13 cellular contexts compared by ENCODE assay signal in the genomic region with DNA sequence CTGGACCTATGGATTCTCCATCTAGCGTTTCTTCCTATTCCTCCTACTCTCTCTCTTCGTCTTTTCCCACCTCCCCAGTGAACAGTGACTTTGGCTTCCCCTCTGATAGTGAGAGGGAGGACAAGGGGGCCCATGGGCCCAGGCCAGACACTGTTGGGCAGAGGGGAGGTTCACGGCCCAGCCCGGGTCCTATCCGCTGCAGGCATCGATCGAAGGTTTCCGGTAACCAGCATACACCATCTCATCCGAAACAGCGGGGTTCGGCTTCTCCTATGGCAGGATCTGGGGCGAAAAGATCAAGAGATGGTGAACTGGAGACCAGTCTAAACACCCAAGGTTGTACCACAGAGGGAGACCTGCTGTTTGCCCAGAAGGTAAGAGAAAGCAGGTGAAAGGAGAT. TPM values are rescaled to one million over a fixed set of nuclear protein-coding genes. Genes with fewer than 3 reads are reported as not detected.
DNase-seq lines count a peak whose midpoint lies in the region; ATAC-seq, FAIRE-seq and TF ChIP-seq lines count a peak whose summit lies in the region.
"Had no signal": no experiment of that assay in that cellular context is flagged by ENCODE, and none has a peak within 500 bp of the region (broad histone marks: within the 10 kb centered on the region; RNA-seq: fewer than 3 reads in every experiment).

No MANE protein-coding gene starts in this region.

- TF ChIP-seq RAD21 in H1 (IDR thresholded peaks at IDR 0.05 in 1 of 2, conservative IDR thresholded peaks at IDR 0.05 in 1 of 2; ENCODE audit: low read depth in 2 of 2, low read length in 2 of 2) (no peak), neural cell (conservative IDR thresholded peaks at IDR 0.05) (no peak)

- TF ChIP-seq CTCF in AG04449 (IDR thresholded peaks at IDR 0.05; ENCODE audit: insufficient read depth, low read length, missing control alignments) (no peak), H1 (IDR thresholded peaks at IDR 0.05; ENCODE audit: control extremely low read depth in 1 of 3, insufficient read depth in 1 of 3, low read depth in 1 of 3, low read length in 3 of 3) (no peak), neural cell (IDR thresholded peaks at IDR 0.05; ENCODE audit: poor library complexity, severe bottlenecking) (no peak), MM.1S (IDR thresholded peaks at IDR 0.05; ENCODE audit: low read length) (no peak)

- no peak overlapping the region for H3K18ac ChIP-seq in H1 (ENCODE audit: extremely low read depth, low read length)

- no peak for TF ChIP-seq EP300 in H1 (IDR thresholded peaks at IDR 0.05; ENCODE audit: borderline replicate concordance in 1 of 2, low read depth in 2 of 2, low read length in 2 of 2)
- no peak for TF ChIP-seq EP300 in neural cell (conservative IDR thresholded peaks at IDR 0.05; ENCODE audit: poor library complexity, severe bottlenecking)

- peak overlapping the region; percentile 68; the same call in 1 of the 2 replicates for H3K9ac ChIP-seq in HUES48 (ENCODE audit: low read depth, low read length)
- H3K9ac ChIP-seq in H1 (replicated peaks in 1 of 4; ENCODE audit: extremely low read depth in 1 of 4, low read depth in 3 of 4, low read length in 3 of 4) = peak overlapping the region in 3 of 4 experiments; percentile 63 to 75 (median 74); a peak in 5 of 7 replicates
- H3K9ac ChIP-seq in neural cell (ENCODE audit: low read length) = peak overlapping the region; percentile 74
- H3K9ac ChIP-seq in MM.1S (ENCODE audit: low read length) = no peak overlapping the region

- H4K20me1 ChIP-seq in H1 (replicated peaks in 1 of 2; ENCODE audit: control insufficient read depth in 1 of 2, insufficient read depth in 2 of 2, low read length in 2 of 2) (peaks cover 2% of the 10 kb centered on the region in 2 experiments), neural cell (ENCODE audit: insufficient read depth) (no peaks in the 10 kb centered on the region), MM.1S (ENCODE audit: insufficient read depth, low read length) (no peaks in the 10 kb centered on the region)

- peak overlapping the region; percentile 16; the same call in 1 of the 2 replicates for H2AK5ac ChIP-seq in H1 (ENCODE audit: low read depth, low read length)

- no peak overlapping the region for H4K5ac ChIP-seq in H1 (ENCODE audit: insufficient read length, low read depth, low read length)

- CTCF ChIA-PET in AG04449 (lab: Yijun Ruan, JAX) = interaction anchor here (6.0 to 22.1 kb wide), 2 partner anchors 12 to 27 kb away, joined by 84 to 623 read pairs; a partner anchor contains a TSS
- CTCF ChIA-PET in H1 (lab: Charles Lee; ENCODE audit: partially characterized antibody) = interaction anchor here (0.5 to 16.5 kb wide), 3 partner anchors 12 to 117 kb away, joined by 3 to 326 read pairs (median 43); a partner anchor contains a TSS

- DNase-seq in AG04449 (ENCODE audit: low read depth, low spot score) = no peak
- no peak for DNase-seq in H1 (ENCODE audit: low read depth in 1 of 2, low spot score in 2 of 2)
- DNase-seq in MM.1S = no peak
- DNase-seq in medulla oblongata (ENCODE audit: extremely low spot score) = no peak
- DNase-seq in AG20443 (ENCODE audit: low spot score) = no peak
- DNase-seq: activated CD8-positive, alpha-beta memory T cell treated with anti-CD3 and anti-CD28 coated beads for 24 hours; EL; naive B cell had no signal

- no peak; a peak in 1 of 3 replicates for TF ChIP-seq POLR2A in H1 (IDR thresholded peaks at IDR 0.05; ENCODE audit: control extremely low read depth in 1 of 2, low read depth in 2 of 2, low read length in 2 of 2)

- H2BK5ac ChIP-seq in H1 (ENCODE audit: low read depth, low read length) = no peak overlapping the region; the same call in 1 of the 2 replicates

- no peaks in the 10 kb centered on the region for H3K9me3 ChIP-seq in HUES48 (ENCODE audit: control insufficient read depth, insufficient read depth, low read length)
- no peaks in the 10 kb centered on the region for H3K9me3 ChIP-seq in H1 (ENCODE audit: insufficient read depth in 2 of 2, low read depth in 1 of 2, low read length in 1 of 2)
- H3K9me3 ChIP-seq in neural cell (ENCODE audit: low read length) = no peaks in the 10 kb centered on the region
- no peaks in the 10 kb centered on the region for H3K9me3 ChIP-seq in MM.1S (replicated peaks; ENCODE audit: insufficient read depth, low read length)

- no peak overlapping the region for H2BK120ac ChIP-seq in H1 (replicated peaks; ENCODE audit: low read depth, low read length)

- no peak overlapping the region for H2BK20ac ChIP-seq in H1 (ENCODE audit: low read length)

- peaks cover 8% of the 10 kb centered on the region; the same call in 1 of the 2 replicates for H3K23me2 ChIP-seq in H1 (ENCODE audit: low read depth, low read length)

- peaks cover 12% of the 10 kb centered on the region; the same call in 1 of the 2 replicates for H3K4me1 ChIP-seq in HUES48 (ENCODE audit: control insufficient read depth, insufficient read depth, low read length)
- peaks cover 0 to 4% (median 2%) of the 10 kb centered on the region in 4 experiments; a peak in 2 of 7 replicates for H3K4me1 ChIP-seq in H1 (replicated peaks in 1 of 4; ENCODE audit: control insufficient read depth in 3 of 4, insufficient read depth in 4 of 4, low read length in 3 of 4)
- no peaks in the 10 kb centered on the region for H3K4me1 ChIP-seq in MM.1S (ENCODE audit: low read length)

- FAIRE-seq in H1 (lab: Jason Lieb, UNC) = no peak
- FAIRE-seq: endometrium had no signal

- H4K91ac ChIP-seq in H1 (replicated peaks; ENCODE audit: insufficient read length, low read length) = no peak overlapping the region

- H3K14ac ChIP-seq in H1 (ENCODE audit: insufficient read length) = no peak overlapping the region

- H2BK15ac ChIP-seq in H1 (ENCODE audit: low read length) = no peak overlapping the region; the same call in 1 of the 2 replicates

- POLR2A ChIA-PET in AG04449 (lab: Yijun Ruan, JAX) (interaction anchor here (1.0 kb wide), 1 partner anchor 26 kb away, joined by 3 read pairs; a partner anchor contains a TSS), H1 (lab: Charles Lee; ENCODE audit: partially characterized antibody) (interaction anchor here (1.2 to 25.2 kb wide), 9 partner anchors 8 to 395 kb away, joined by 3 to 535 read pairs (median 11); a partner anchor contains a TSS)

- H3K4ac ChIP-seq in H1 (replicated peaks; ENCODE audit: insufficient read length, low read depth, low read length) = no peak overlapping the region

- no peak overlapping the region for H3K23ac ChIP-seq in H1 (ENCODE audit: insufficient read length)

- H2BK12ac ChIP-seq in H1 (ENCODE audit: low read depth, low read length) = no peak overlapping the region; the same call in 1 of the 2 replicates

- H3K56ac ChIP-seq in H1 (replicated peaks; ENCODE audit: insufficient read length, low read depth, low read length) = no peak overlapping the region

- peaks cover 24% of the 10 kb centered on the region for H3K36me3 ChIP-seq in HUES48 (ENCODE audit: control insufficient read depth, insufficient read depth, low read length)
- peaks cover 6 to 19% (median 9%) of the 10 kb centered on the region in 4 experiments; a peak in 7 of 8 replicates for H3K36me3 ChIP-seq in H1 (ENCODE audit: control insufficient read depth in 2 of 4, insufficient read depth in 4 of 4, low read length in 3 of 4)
- no peaks in the 10 kb centered on the region for H3K36me3 ChIP-seq in neural cell (ENCODE audit: insufficient read depth, low read length)
- no peaks in the 10 kb centered on the region for H3K36me3 ChIP-seq in MM.1S (replicated peaks; ENCODE audit: insufficient read depth, low read length)

- H3F3A ChIP-seq in neural cell (ENCODE audit: insufficient read depth, low read length, poor library complexity, severe bottlenecking) = no peaks in the 10 kb centered on the region
- no peaks in the 10 kb centered on the region for H3F3A ChIP-seq in MM.1S (ENCODE audit: insufficient read depth, low read length)

- H3K4me2 ChIP-seq in H1 (ENCODE audit: insufficient read depth in 1 of 2, low read depth in 2 of 2, low read length in 2 of 2) (peak overlapping the region; percentile 83 to 84), neural cell (ENCODE audit: low read length) (peak overlapping the region; percentile 84), MM.1S (ENCODE audit: low read depth, low read length) (no peak overlapping the region)

- H4K8ac ChIP-seq in H1 (ENCODE audit: extremely low read depth, insufficient read depth, low read length) = no peak overlapping the region

- H3K79me2 ChIP-seq in H1 (ENCODE audit: control insufficient read depth in 1 of 2, insufficient read depth in 2 of 2, low read length in 2 of 2) = no peaks in the 10 kb centered on the region
- no peaks in the 10 kb centered on the region for H3K79me2 ChIP-seq in neural cell (replicated peaks; ENCODE audit: insufficient read depth, low read length)
- no peaks in the 10 kb centered on the region for H3K79me2 ChIP-seq in MM.1S (ENCODE audit: low read length)

- ATAC-seq in GM21381 (IDR thresholded peaks at IDR 0.05; ENCODE audit: unreplicated experiment) = no peak

- H3K27ac ChIP-seq in HUES48 (ENCODE audit: low read depth, low read length) (no peak overlapping the region), H1 (ENCODE audit: low read depth, low read length) (no peak overlapping the region), neural cell (ENCODE audit: low read length) (no peak overlapping the region), MM.1S (ENCODE audit: low read length) (no peak overlapping the region)

- H3K27me3 ChIP-seq in HUES48 (ENCODE audit: control insufficient read depth, insufficient read depth, low read length) (peaks cover 12% of the 10 kb centered on the region; the same call in 1 of the 2 replicates), H1 (replicated peaks in 1 of 4; ENCODE audit: control insufficient read depth in 3 of 4, extremely low read depth in 1 of 4, insufficient read depth in 3 of 4, low read length in 3 of 4) (peaks cover 0 to 7% (median 7%) of the 10 kb centered on the region in 4 experiments; a peak in 4 of 7 replicates), neural cell (ENCODE audit: insufficient read depth, low read depth, low read length) (no peaks in the 10 kb centered on the region), MM.1S (replicated peaks; ENCODE audit: insufficient read depth, low read length) (no peaks in the 10 kb centered on the region)

- H3K79me1 ChIP-seq in H1 (ENCODE audit: low read depth, low read length) = no peaks in the 10 kb centered on the region

- no peaks in the 10 kb centered on the region for H3K9me2 ChIP-seq in neural cell (ENCODE audit: insufficient read depth, low read length)
- H3K9me2 ChIP-seq in MM.1S (replicated peaks; ENCODE audit: insufficient read depth, low read length) = no peaks in the 10 kb centered on the region

- H3K4me3 ChIP-seq in AG04449 (ENCODE audit: low read depth, low read length) = peak overlapping the region; percentile 91
- H3K4me3 ChIP-seq in HUES48 (ENCODE audit: low read depth, low read length) = peak overlapping the region; percentile 73
- H3K4me3 ChIP-seq in H1 (ENCODE audit: extremely low read depth in 1 of 4, insufficient read depth in 2 of 4, low read depth in 3 of 4, low read length in 4 of 4) = peak overlapping the region; percentile 56 to 83 (median 70)
- peak overlapping the region; percentile 87 for H3K4me3 ChIP-seq in neural cell (ENCODE audit: low read length)
- no peak overlapping the region for H3K4me3 ChIP-seq in MM.1S (ENCODE audit: low read length)

- 86% methylated on average over 12 of the region's 12 CpGs; no CpG with 5 or more reads in 1 of the 2 experiments for WGBS in H1 (ENCODE audit: extremely low coverage in 1 of 2, insufficient coverage in 1 of 2, insufficient read length in 1 of 2, insufficient replicate concordance in 2 of 2, low coverage in 1 of 2, low lambda C conversion rate in 2 of 2, missing lambda C conversion rate in 1 of 2), 2 experiments

- H2AFZ ChIP-seq in H1 (ENCODE audit: low read length) (no peak overlapping the region), neural cell (ENCODE audit: low read depth, low read length) (no peak overlapping the region), MM.1S (ENCODE audit: low read length) (no peak overlapping the region)

RNA-seq across cellular contexts. Expression of a gene that starts 0.9 kb away (rescaled TPM):
- 9.6 and 10.6 TPM in 2 replicates for total RNA-seq in H1 (2021; fragmentation: NEBNext Ultra II Directional; extraction: Animal tissue kit (Norgen Biotek cat#: 25700))
- polyA plus RNA-seq in H1 (2011; rRNA removed) (23.3 and 33.3 TPM in 2 replicates), neural cell (7.3 and 9.1 TPM in 2 replicates)
- polyA plus RNA-seq in H1 (2011; cell fraction: cytosol; rRNA removed) = 23.2 TPM
- polyA plus RNA-seq in H1 (2011; cell fraction: nucleus; rRNA removed) = 24.1 TPM
- polyA plus RNA-seq in H1 (2012, experiment 1 of 2) = 14.7 to 18.2 TPM (median 17.7 TPM) in 4 replicates
- 16.4 TPM for polyA plus RNA-seq in H1 (2012, experiment 2 of 2)
- polyA plus RNA-seq in H1 (2013, experiment 1 of 2) = 10.0 TPM
- 9.6 TPM for polyA plus RNA-seq in H1 (2013, experiment 2 of 2)
- polyA minus RNA-seq in H1 (2011; rRNA and poly(A)+ RNA removed) = 24.5 and 28.3 TPM in 2 replicates
- polyA minus RNA-seq in H1 (2011; cell fraction: cytosol; rRNA and poly(A)+ RNA removed) = 8.8 TPM
- polyA minus RNA-seq in H1 (2011; cell fraction: nucleus; rRNA and poly(A)+ RNA removed) = 10.9 TPM
- polyA minus RNA-seq in neural cell = 4.7 and 5.1 TPM in 2 replicates

RNA-seq across cellular contexts. Expression of a gene that starts 10.4 kb away (rescaled TPM):
- 99.8 and 104 TPM in 2 replicates for total RNA-seq in H1 (2021; fragmentation: NEBNext Ultra II Directional; extraction: Animal tissue kit (Norgen Biotek cat#: 25700))
- polyA plus RNA-seq in H1 (2011; rRNA removed) (59.0 and 81.9 TPM in 2 replicates), neural cell (170 TPM in 2 replicates)
- polyA plus RNA-seq in H1 (2011; cell fraction: cytosol; rRNA removed) = 106 TPM
- 87.5 TPM for polyA plus RNA-seq in H1 (2011; cell fraction: nucleus; rRNA removed)
- 81.5 to 134 TPM (median 118 TPM) in 4 replicates for polyA plus RNA-seq in H1 (2012, experiment 1 of 2)
- 69.8 TPM for polyA plus RNA-seq in H1 (2012, experiment 2 of 2)
- 160 TPM for polyA plus RNA-seq in H1 (2013, experiment 1 of 2)
- 157 TPM for polyA plus RNA-seq in H1 (2013, experiment 2 of 2)
- 26.2 and 30.7 TPM in 2 replicates for polyA minus RNA-seq in H1 (2011; rRNA and poly(A)+ RNA removed)
- 23.5 TPM for polyA minus RNA-seq in H1 (2011; cell fraction: cytosol; rRNA and poly(A)+ RNA removed)
- 44.6 TPM for polyA minus RNA-seq in H1 (2011; cell fraction: nucleus; rRNA and poly(A)+ RNA removed)
- polyA minus RNA-seq in neural cell = 53.5 and 54.0 TPM in 2 replicates

RNA-seq across cellular contexts. Expression of a gene that starts 10.7 kb away (rescaled TPM):
- total RNA-seq in H1 (2021; fragmentation: NEBNext Ultra II Directional; extraction: Animal tissue kit (Norgen Biotek cat#: 25700)) = 19.8 and 20.4 TPM in 2 replicates
- polyA plus RNA-seq in H1 (2011; rRNA removed) = 12.2 and 30.2 TPM in 2 replicates
- polyA plus RNA-seq in H1 (2011; cell fraction: cytosol; rRNA removed) = 22.3 TPM
- 6.4 TPM for polyA plus RNA-seq in H1 (2011; cell fraction: nucleus; rRNA removed)
- polyA plus RNA-seq in H1 (2012, experiment 1 of 2) = 20.3 to 29.7 TPM (median 25.5 TPM) in 4 replicates
- 51.2 TPM for polyA plus RNA-seq in H1 (2012, experiment 2 of 2)
- 25.8 TPM for polyA plus RNA-seq in H1 (2013, experiment 1 of 2)
- 33.2 TPM for polyA plus RNA-seq in H1 (2013, experiment 2 of 2)
- 4.2 and 7.2 TPM in 2 replicates for polyA minus RNA-seq in H1 (2011; rRNA and poly(A)+ RNA removed)
- polyA minus RNA-seq in H1 (2011; cell fraction: cytosol; rRNA and poly(A)+ RNA removed) = 5.0 TPM
- polyA minus RNA-seq in H1 (2011; cell fraction: nucleus; rRNA and poly(A)+ RNA removed) = 3.5 TPM
- polyA plus RNA-seq in neural cell = 2.6 and 17.1 TPM in 2 replicates
- polyA minus RNA-seq in neural cell = not detected in 2 replicates

RNA-seq across cellular contexts. Expression of a gene that starts 14.4 kb away (rescaled TPM):
- 110 and 111 TPM in 2 replicates for total RNA-seq in H1 (2021; fragmentation: NEBNext Ultra II Directional; extraction: Animal tissue kit (Norgen Biotek cat#: 25700))
- polyA plus RNA-seq in H1 (2011; rRNA removed) (183 and 188 TPM in 2 replicates), neural cell (164 and 167 TPM in 2 replicates)
- polyA plus RNA-seq in H1 (2011; cell fraction: cytosol; rRNA removed) = 157 TPM
- polyA plus RNA-seq in H1 (2011; cell fraction: nucleus; rRNA removed) = 218 TPM
- polyA plus RNA-seq in H1 (2012, experiment 1 of 2) = 89.8 to 118 TPM (median 111 TPM) in 4 replicates
- 169 TPM for polyA plus RNA-seq in H1 (2012, experiment 2 of 2)
- polyA plus RNA-seq in H1 (2013, experiment 1 of 2) = 75.6 TPM
- polyA plus RNA-seq in H1 (2013, experiment 2 of 2) = 85.8 TPM
- 138 and 140 TPM in 2 replicates for polyA minus RNA-seq in H1 (2011; rRNA and poly(A)+ RNA removed)
- 57.2 TPM for polyA minus RNA-seq in H1 (2011; cell fraction: cytosol; rRNA and poly(A)+ RNA removed)
- 97.0 TPM for polyA minus RNA-seq in H1 (2011; cell fraction: nucleus; rRNA and poly(A)+ RNA removed)
- 76.2 and 78.0 TPM in 2 replicates for polyA minus RNA-seq in neural cell

RNA-seq across cellular contexts. Expression of a gene that starts 25.7 kb away (rescaled TPM):
- total RNA-seq in H1 (2021; fragmentation: NEBNext Ultra II Directional; extraction: Animal tissue kit (Norgen Biotek cat#: 25700)) = 52.1 and 52.3 TPM in 2 replicates
- polyA plus RNA-seq in H1 (2011; rRNA removed) = 79.3 and 105 TPM in 2 replicates
- 87.6 TPM for polyA plus RNA-seq in H1 (2011; cell fraction: cytosol; rRNA removed)
- 103 TPM for polyA plus RNA-seq in H1 (2011; cell fraction: nucleus; rRNA removed)
- 61.2 to 68.2 TPM (median 64.7 TPM) in 4 replicates for polyA plus RNA-seq in H1 (2012, experiment 1 of 2)
- 53.1 TPM for polyA plus RNA-seq in H1 (2012, experiment 2 of 2)
- polyA plus RNA-seq in H1 (2013, experiment 1 of 2) = 72.8 TPM
- polyA plus RNA-seq in H1 (2013, experiment 2 of 2) = 65.7 TPM
- 61.0 and 79.2 TPM in 2 replicates for polyA minus RNA-seq in H1 (2011; rRNA and poly(A)+ RNA removed)
- polyA minus RNA-seq in H1 (2011; cell fraction: cytosol; rRNA and poly(A)+ RNA removed) = 25.8 TPM
- polyA minus RNA-seq in H1 (2011; cell fraction: nucleus; rRNA and poly(A)+ RNA removed) = 36.0 TPM
- 1.1 and 1.5 TPM in 2 replicates for polyA plus RNA-seq in neural cell
- 0.35 TPM in 1 of 2 replicates, not detected in the other for polyA minus RNA-seq in neural cell
- total RNA-seq: RPMI7951 had no signal
